In the genomic region with DNA sequence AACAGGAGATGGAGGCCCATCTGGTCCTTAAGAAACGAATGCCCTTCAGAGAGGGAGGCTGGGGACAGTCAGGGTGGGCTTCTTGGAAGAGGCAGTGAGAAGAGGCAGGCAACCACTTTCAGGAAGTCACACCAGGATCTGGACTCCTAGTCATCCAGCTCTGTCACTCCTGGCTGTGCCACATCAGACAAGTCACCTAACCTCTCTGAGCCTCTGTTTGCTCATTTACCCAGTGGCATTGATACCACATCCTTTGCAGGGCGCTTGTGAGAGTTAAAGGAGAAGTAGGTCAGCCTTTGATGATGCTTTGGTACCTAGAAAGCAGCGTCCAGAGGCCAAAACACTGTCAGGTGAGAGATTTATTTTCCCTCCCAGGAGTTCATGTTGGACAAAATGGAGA, we compare ENCODE assay signal across 17 cellular contexts. TPM values are rescaled to one million over a fixed set of nuclear protein-coding genes. Genes with fewer than 3 reads are reported as not detected.
DNase-seq lines count a peak whose midpoint lies in the region; ATAC-seq and TF ChIP-seq lines count a peak whose summit lies in the region.
"Had no signal": no experiment of that assay in that cellular context is flagged by ENCODE, and none has a peak within 500 bp of the region (broad histone marks: within the 10 kb centered on the region; RNA-seq: fewer than 3 reads in every experiment).

No MANE protein-coding gene starts in this region.

- H3K4me2 ChIP-seq in MM.1S (ENCODE audit: low read depth, low read length), result no peak overlapping the region
- H3K4me2 ChIP-seq in osteoblast (ENCODE audit: insufficient read depth, low read length), result no peak overlapping the region

- peak; percentile 14 for DNase-seq in activated naive CD4-positive, alpha-beta T cell treated with Interleukin-2 at 50 U/mL for 16 hours
- DNase-seq in activated naive CD4-positive, alpha-beta T cell treated with anti-CD3 and anti-CD28 coated beads, Interleukin-2, amount 50 U/mL, for 16 hours, result no peak
- DNase-seq in MM.1S (no peak), osteoblast (ENCODE audit: insufficient read length, low spot score, missing footprints) (peak; percentile 68), NCI-H1694 treated with DMSO at 0.1 percent for 48 hours (lab: John Stamatoyannopoulos, UW) (no peak)
- peak; percentile 40 for DNase-seq in activated CD8-positive, alpha-beta T cell treated with anti-CD3 and anti-CD28 coated beads for 36 hours
- DNase-seq: GDM1, GM23248, KG1, NCI-H1048, NCI-H1436 treated with DMSO at 0.1 percent for 48 hours, NCI-H2081 treated with DMSO at 0.1 percent for 48 hours, NCI-H524 had no signal

- POLR2A ChIA-PET in activated CD8-positive, alpha-beta T cell treated with anti-CD3 and anti-CD28 coated beads for 36 hours (lab: Charles Lee), result interaction anchor here (1.3 kb wide), 1 partner anchor 30 kb away, joined by 4 read pairs; no protein-coding TSS in a partner anchor

- no peak overlapping the region for H3K27ac Mint-ChIP-seq in activated CD8-positive, alpha-beta T cell treated with anti-CD3 and anti-CD28 coated beads for 36 hours

- no peaks in the 10 kb centered on the region for H3K9me3 Mint-ChIP-seq in activated CD8-positive, alpha-beta T cell treated with anti-CD3 and anti-CD28 coated beads for 36 hours

- H3K27me3 Mint-ChIP-seq in activated CD8-positive, alpha-beta T cell treated with anti-CD3 and anti-CD28 coated beads for 36 hours, result peaks cover 14% of the 10 kb centered on the region

- ATAC-seq in activated CD8-positive, alpha-beta T cell treated with anti-CD3 and anti-CD28 coated beads for 36 hours, result peak; percentile 81
- no peak for ATAC-seq in HG03378 (IDR thresholded peaks at IDR 0.05; ENCODE audit: unreplicated experiment)
- ATAC-seq: HCT116 had no signal

- no peak overlapping the region for H3K9ac ChIP-seq in MM.1S (ENCODE audit: low read length)
- H3K9ac ChIP-seq: GM23248 had no signal

- CTCF ChIA-PET in activated CD8-positive, alpha-beta T cell treated with anti-CD3 and anti-CD28 coated beads for 36 hours (lab: Charles Lee), result interaction anchor here (0.8 to 6.5 kb wide), 2 partner anchors 10 to 69 kb away, joined by 3 to 48 read pairs; no protein-coding TSS in a partner anchor

- no peak overlapping the region for H2AFZ ChIP-seq in MM.1S (ENCODE audit: low read length)
- no peak overlapping the region for H2AFZ ChIP-seq in osteoblast (ENCODE audit: low read length)
- H2AFZ ChIP-seq: GM23248 had no signal

- no peaks in the 10 kb centered on the region for H3K36me3 ChIP-seq in MM.1S (replicated peaks; ENCODE audit: insufficient read depth, low read length)
- no peaks in the 10 kb centered on the region for H3K36me3 ChIP-seq in osteoblast (ENCODE audit: insufficient read depth, low read length)

- H3K79me2 ChIP-seq in MM.1S (ENCODE audit: low read length) (no peaks in the 10 kb centered on the region), osteoblast (ENCODE audit: insufficient read depth, low read length) (no peaks in the 10 kb centered on the region)

- H3K27me3 ChIP-seq in MM.1S (replicated peaks; ENCODE audit: insufficient read depth, low read length) (no peaks in the 10 kb centered on the region), osteoblast (ENCODE audit: insufficient read depth, low read length) (peaks cover 17% of the 10 kb centered on the region)

- H3K4me1 ChIP-seq in MM.1S (ENCODE audit: low read length) (peaks cover 35% of the 10 kb centered on the region), osteoblast (ENCODE audit: insufficient read depth, low read length) (peaks cover 5% of the 10 kb centered on the region)

- no peaks in the 10 kb centered on the region for H3K9me2 ChIP-seq in MM.1S (replicated peaks; ENCODE audit: insufficient read depth, low read length)

- intact Hi-C loops in activated CD8-positive, alpha-beta T cell treated with anti-CD3 and anti-CD28 coated beads for 36 hours (cut with micrococcal nuclease), result no loop called here

- H4K20me1 ChIP-seq in MM.1S (ENCODE audit: insufficient read depth, low read length) (no peaks in the 10 kb centered on the region), osteoblast (ENCODE audit: insufficient read depth, low read length) (no peaks in the 10 kb centered on the region)

- H3K4me1 Mint-ChIP-seq in activated CD8-positive, alpha-beta T cell treated with anti-CD3 and anti-CD28 coated beads for 36 hours (ENCODE audit: low read depth), result peaks cover 34% of the 10 kb centered on the region

- TF ChIP-seq CTCF in MM.1S (IDR thresholded peaks at IDR 0.05; ENCODE audit: low read length), result no peak
- TF ChIP-seq CTCF in activated CD8-positive, alpha-beta T cell treated with anti-CD3 and anti-CD28 coated beads for 36 hours (IDR thresholded peaks at IDR 0.05), result no peak
- no peak for TF ChIP-seq CTCF in osteoblast (IDR thresholded peaks at IDR 0.05; ENCODE audit: extremely low read depth, low read depth, low read length)

- peaks cover 33% of the 10 kb centered on the region for H3F3A ChIP-seq in MM.1S (ENCODE audit: insufficient read depth, low read length)

- no peak overlapping the region for H3K4me3 ChIP-seq in MM.1S (ENCODE audit: low read length)
- no peak overlapping the region for H3K4me3 ChIP-seq in osteoblast (ENCODE audit: insufficient read depth, low read length)
- H3K4me3 ChIP-seq: GM23248 had no signal

- H3K9me3 ChIP-seq in MM.1S (replicated peaks; ENCODE audit: insufficient read depth, low read length), result no peaks in the 10 kb centered on the region
- H3K9me3 ChIP-seq in osteoblast (ENCODE audit: low read depth, low read length), result no peaks in the 10 kb centered on the region

- H3K27ac ChIP-seq in MM.1S (ENCODE audit: low read length) (peak overlapping the region; percentile 96; the same call in 1 of the 2 replicates), osteoblast (ENCODE audit: low read depth, low read length) (no peak overlapping the region)
- H3K27ac ChIP-seq: C4-2B, GM23248 had no signal

- no peaks in the 10 kb centered on the region for H3K36me3 Mint-ChIP-seq in activated CD8-positive, alpha-beta T cell treated with anti-CD3 and anti-CD28 coated beads for 36 hours (ENCODE audit: low read depth)

- H3K4me3 Mint-ChIP-seq in activated CD8-positive, alpha-beta T cell treated with anti-CD3 and anti-CD28 coated beads for 36 hours, result no peak overlapping the region

RNA-seq across cellular contexts. Expression of a gene that starts 11.1 kb away (rescaled TPM):
- total RNA-seq in activated CD8-positive, alpha-beta T cell treated with anti-CD3 and anti-CD28 coated beads for 36 hours, result not detected
- not detected in 2 replicates for total RNA-seq in osteoblast
- total RNA-seq: GM23248, M059J had no signal

RNA-seq across cellular contexts. Expression of a gene that starts 17.9 kb away (rescaled TPM):
- total RNA-seq in activated CD8-positive, alpha-beta T cell treated with anti-CD3 and anti-CD28 coated beads for 36 hours, result under 1 TPM; 0.25 to 0.29 TPM
- total RNA-seq in osteoblast, result 1.2 and 1.4 TPM in 2 replicates

RNA-seq across cellular contexts. Expression of a gene that starts 31.9 kb away (rescaled TPM):
- total RNA-seq in activated CD8-positive, alpha-beta T cell treated with anti-CD3 and anti-CD28 coated beads for 36 hours, result 10 to 100 TPM; 11.7 to 12.7 TPM
- 0.88 and 1.1 TPM in 2 replicates for total RNA-seq in osteoblast
- total RNA-seq: GM23248, M059J had no signal

Comparison
In these comparisons a context has a peak if more than half of its experiments do, and no peak if none do; other contexts are left out.
1. DNase-seq: peak in activated naive CD4-positive, alpha-beta T cell treated with Interleukin-2 at 50 U/mL for 16 hours (single experiment), activated CD8-positive, alpha-beta T cell treated with anti-CD3 and anti-CD28 coated beads for 36 hours (single experiment) and osteoblast (single experiment); none in activated naive CD4-positive, alpha-beta T cell treated with anti-CD3 and anti-CD28 coated beads, Interleukin-2, amount 50 U/mL, for 16 hours (single experiment), MM.1S (single experiment) and NCI-H1694 treated with DMSO at 0.1 percent for 48 hours (single experiment).